In the genomic region with DNA sequence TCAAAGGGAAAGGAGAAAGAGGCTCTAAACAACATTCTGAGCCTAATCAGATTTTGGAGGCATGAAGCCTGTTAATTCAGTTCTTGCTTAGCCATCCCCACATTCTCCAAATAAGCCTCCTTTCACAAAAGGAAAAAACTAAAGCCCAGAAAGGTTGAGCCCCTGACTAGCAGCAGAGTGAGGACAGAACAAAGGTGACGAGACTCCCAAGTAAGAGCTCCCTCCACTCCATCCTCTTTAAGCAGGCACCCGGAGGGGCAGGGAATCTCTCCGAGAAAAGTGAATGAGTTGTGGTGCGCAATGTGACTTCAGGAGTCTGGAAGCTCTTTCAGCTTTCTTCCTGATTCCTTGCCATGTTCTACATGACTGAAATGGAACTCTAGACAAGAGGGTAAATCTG, we compare ENCODE assay signal across 21 cellular contexts. TPM values are rescaled to one million over a fixed set of nuclear protein-coding genes. Genes with fewer than 3 reads are reported as not detected.
DNase-seq lines count a peak whose midpoint lies in the region; ATAC-seq and TF ChIP-seq lines count a peak whose summit lies in the region.
"Had no signal": no experiment of that assay in that cellular context is flagged by ENCODE, and none has a peak within 500 bp of the region (broad histone marks: within the 10 kb centered on the region; RNA-seq: fewer than 3 reads in every experiment).

No MANE protein-coding gene starts in this region.

- DNase-seq in dorsolateral prefrontal cortex = no peak
- no peak for DNase-seq in lower lobe of right lung
- peak; percentile 26 for DNase-seq in neuronal stem cell (ENCODE audit: low spot score)
- DNase-seq in medulla oblongata (ENCODE audit: extremely low spot score) = no peak
- DNase-seq in MV-4-11 (lab: John Stamatoyannopoulos, UW) = no peak
- DNase-seq in occipital lobe (lab: John Stamatoyannopoulos, UW) = no peak
- DNase-seq: 8988T; ACHN; AML-193; BE2C; CD4-positive, alpha-beta T cell; CD8-positive, alpha-beta memory T cell; DMS 273 treated with DMSO at 0.1 percent for 48 hours; EL; GDM1; GM23248; H7; HCEC 1CT had no signal

- H2BK12ac ChIP-seq in neuronal stem cell (ENCODE audit: low read length) = no peak overlapping the region

- no peak overlapping the region for H3K23ac ChIP-seq in neuronal stem cell (ENCODE audit: low read depth, low read length, poor library complexity)

- H3K27ac ChIP-seq in dorsolateral prefrontal cortex (peak overlapping the region in 42 of 59 donors; percentile 1 to 75 (median 52)), lower lobe of right lung (no peak overlapping the region), neuronal stem cell (replicated peaks; ENCODE audit: low read length) (peak overlapping the region; percentile 18)
- H3K27ac ChIP-seq: A549; BLaER1 treated with 17β-estradiol and CSF1 and Interleukin-3, amounts not matched to agents 10 nM and 100 nM; GM23248 had no signal

- no peak overlapping the region for H2BK15ac ChIP-seq in neuronal stem cell (ENCODE audit: low read length)

- TF ChIP-seq CTCF in dorsolateral prefrontal cortex (IDR thresholded peaks at IDR 0.05 in 54 of 56, conservative IDR thresholded peaks at IDR 0.05 in 2 of 56; ENCODE audit: low read depth in 1 of 56, partially characterized antibody in 56 of 56) (no peak), lower lobe of right lung (IDR thresholded peaks at IDR 0.05) (no peak)

- H3K9ac ChIP-seq in neuronal stem cell (ENCODE audit: low read depth, low read length, poor library complexity) = no peak overlapping the region
- H3K9ac ChIP-seq: BLaER1 treated with 17β-estradiol and CSF1 and Interleukin-3, amounts not matched to agents 10 nM and 100 nM; GM23248 had no signal

- no peaks in the 10 kb centered on the region for H3K79me1 ChIP-seq in neuronal stem cell (ENCODE audit: low read depth, low read length)

- H3K4me1 ChIP-seq in lower lobe of right lung (peaks cover 28% of the 10 kb centered on the region), neuronal stem cell (ENCODE audit: control insufficient read depth in 2 of 2, insufficient read depth in 1 of 2, low read depth in 1 of 2, low read length in 2 of 2) (no peaks in the 10 kb centered on the region)
- H3K4me1 ChIP-seq: A549, BE2C had no signal

- H3K27me3 ChIP-seq in dorsolateral prefrontal cortex (no peaks in the 10 kb centered on the region), lower lobe of right lung (ENCODE audit: low read depth) (no peaks in the 10 kb centered on the region), neuronal stem cell (ENCODE audit: control insufficient read depth in 3 of 3, insufficient read depth in 3 of 3, low read depth in 1 of 3, low read length in 3 of 3) (no peaks in the 10 kb centered on the region)
- H3K27me3 ChIP-seq: BE2C; BLaER1 treated with 17β-estradiol and CSF1 and Interleukin-3, amounts not matched to agents 10 nM and 100 nM had no signal

- H4K91ac ChIP-seq in neuronal stem cell (ENCODE audit: low read depth, low read length, poor library complexity) = no peak overlapping the region

- ATAC-seq in lower lobe of right lung = peak; percentile 12 to 28
- ATAC-seq: A549, GM12878 had no signal

- H2BK5ac ChIP-seq in neuronal stem cell (ENCODE audit: low read length) = no peak overlapping the region

- peaks cover 87% of the 10 kb centered on the region for H3K36me3 ChIP-seq in lower lobe of right lung
- H3K36me3 ChIP-seq in neuronal stem cell (replicated peaks in 1 of 2; ENCODE audit: control insufficient read depth in 2 of 2, insufficient read depth in 2 of 2, low read length in 2 of 2) = peaks cover 10 to 89% of the 10 kb centered on the region in 2 donors
- H3K36me3 ChIP-seq: BE2C had no signal

- intact Hi-C loops in dorsolateral prefrontal cortex (cut with DNase I) = no loop called here
- intact Hi-C loops in lower lobe of right lung (cut with DNase I) = no loop called here

- H3K9me3 ChIP-seq in lower lobe of right lung = no peaks in the 10 kb centered on the region
- no peaks in the 10 kb centered on the region for H3K9me3 ChIP-seq in neuronal stem cell (replicated peaks in 1 of 2; ENCODE audit: control insufficient read depth in 2 of 2, insufficient read depth in 1 of 2, low read depth in 1 of 2, low read length in 2 of 2)
- H3K9me3 ChIP-seq: A549; BE2C; BLaER1 treated with 17β-estradiol and CSF1 and Interleukin-3, amounts not matched to agents 10 nM and 100 nM had no signal

- no peak overlapping the region for H3K14ac ChIP-seq in neuronal stem cell (ENCODE audit: low read length)

- H4K8ac ChIP-seq in neuronal stem cell (ENCODE audit: low read depth, low read length) = no peak overlapping the region

- no peak overlapping the region for H2AFZ ChIP-seq in neuronal stem cell (ENCODE audit: low read length)
- H2AFZ ChIP-seq: GM23248 had no signal

- no peak overlapping the region for H3K18ac ChIP-seq in neuronal stem cell (ENCODE audit: low read length)

- no peak overlapping the region for H3K4me2 ChIP-seq in neuronal stem cell (ENCODE audit: insufficient read depth, low read length, poor library complexity, severe bottlenecking)
- H3K4me2 ChIP-seq: A549; BLaER1 treated with 17β-estradiol and CSF1 and Interleukin-3, amounts not matched to agents 10 nM and 100 nM had no signal

- no peak overlapping the region for H2BK120ac ChIP-seq in neuronal stem cell (ENCODE audit: low read depth, low read length)

- no peak overlapping the region for H3K4me3 ChIP-seq in dorsolateral prefrontal cortex
- H3K4me3 ChIP-seq in lower lobe of right lung = no peak overlapping the region
- no peak overlapping the region for H3K4me3 ChIP-seq in neuronal stem cell (ENCODE audit: low read length in 2 of 2)
- H3K4me3 ChIP-seq: A549; BLaER1 treated with 17β-estradiol and CSF1 and Interleukin-3, amounts not matched to agents 10 nM and 100 nM; GM12878; GM23248 had no signal

- no CpG with 5 or more reads among the region's 4 CpGs for WGBS in neuronal stem cell (ENCODE audit: extremely low coverage in 2 of 2, insufficient read length in 2 of 2, insufficient replicate concordance in 1 of 2), 2 donors

- H2AK5ac ChIP-seq in neuronal stem cell (ENCODE audit: low read depth, low read length) = no peak overlapping the region

- H3K4ac ChIP-seq in neuronal stem cell (ENCODE audit: low read length) = no peak overlapping the region

RNA-seq across cellular contexts. Expression of gene MYBPHL, which starts 43.4 kb away (rescaled TPM):
- total RNA-seq in dorsolateral prefrontal cortex (10 to 100 TPM in 14 of 120 experiments, 1 to 10 TPM in 106; 1.9 to 14.4 (median 6.7) TPM), lower lobe of right lung (2.8 TPM), occipital lobe (not detected)
- 0.13 TPM for polyA plus RNA-seq in neuronal stem cell (2013, experiment 1 of 2)
- polyA plus RNA-seq in neuronal stem cell (2013, experiment 2 of 2) = 0.29 TPM
- total RNA-seq: CD4-positive, alpha-beta T cell; CD8-positive, alpha-beta memory T cell; GM12878; GM23248; H7 had no signal
- polyA plus RNA-seq: A549; CD8-positive, alpha-beta memory T cell; GM23248 had no signal

RNA-seq across cellular contexts. Expression of gene SORT1, which starts 47.5 kb away (rescaled TPM):
- total RNA-seq in dorsolateral prefrontal cortex = 100 to 1,000 TPM; 214 to 579 (median 329) TPM
- 178 TPM for total RNA-seq in lower lobe of right lung
- polyA plus RNA-seq in neuronal stem cell (2013, experiment 1 of 2) = 21.1 TPM
- polyA plus RNA-seq in neuronal stem cell (2013, experiment 2 of 2) = 21.2 TPM
- total RNA-seq in occipital lobe = 48.2 TPM
